Comparison of ENCODE assay signal across 9 cellular contexts in genomic region chr22:44192098-44192810, GRCh38. TPM values are rescaled to one million over a fixed set of nuclear protein-coding genes. Genes with fewer than 3 reads are reported as not detected.
DNase-seq lines count a peak whose midpoint lies in the region; ATAC-seq, FAIRE-seq and TF ChIP-seq lines count a peak whose summit lies in the region.
"Had no signal": no experiment of that assay in that cellular context is flagged by ENCODE, and none has a peak within 500 bp of the region (broad histone marks: within the 10 kb centered on the region; RNA-seq: fewer than 3 reads in every experiment).

No MANE protein-coding gene starts in this region.

- DNase-seq in CD14-positive monocyte (ENCODE audit: low spot score) (peak; percentile 91), KBM-7 (peak; percentile 87), WERI-Rb-1 (peak; percentile 44), kidney (peak; percentile 73), Ammon's horn (ENCODE audit: low spot score) (no peak), NCI-H1436 treated with DMSO at 0.1 percent for 48 hours (lab: John Stamatoyannopoulos, UW) (no peak)

- in situ Hi-C loops in KBM-7 (cut with MboI; ENCODE audit: low pct_unique_long_range_greater_than_20kb, low sequenced_read_pairs), result no loop called here

- TF ChIP-seq CTCF in CD14-positive monocyte (IDR thresholded peaks at IDR 0.05), result no peak
- TF ChIP-seq CTCF in WERI-Rb-1 (IDR thresholded peaks at IDR 0.05; ENCODE audit: low read depth, low read length), result no peak
- TF ChIP-seq CTCF in kidney (IDR thresholded peaks at IDR 0.05; ENCODE audit: borderline replicate concordance, extremely low read depth, insufficient read depth), result no peak

- H3K27me3 ChIP-seq in WERI-Rb-1 (ENCODE audit: insufficient read depth, low read depth, severe bottlenecking), result no peaks in the 10 kb centered on the region

- ATAC-seq in HG03442 (IDR thresholded peaks at IDR 0.05; ENCODE audit: unreplicated experiment) (no peak), HG03196 (IDR thresholded peaks at IDR 0.05; ENCODE audit: unreplicated experiment) (no peak)

- no peak for FAIRE-seq in kidney (lab: Jason Lieb, UNC)

- no peak overlapping the region for H3K9ac ChIP-seq in kidney (ENCODE audit: low read length in 2 of 2)

- H3K4me3 ChIP-seq in WERI-Rb-1 (ENCODE audit: low read depth, low read length), result no peak overlapping the region
- no peak overlapping the region for H3K4me3 ChIP-seq in kidney (ENCODE audit: low read length in 2 of 2)

- H3K36me3 Mint-ChIP-seq in CD14-positive monocyte, result peaks cover 50 to 91% of the 10 kb centered on the region in 2 donors

- no peaks in the 10 kb centered on the region for H3K36me3 ChIP-seq in WERI-Rb-1
- H3K36me3 ChIP-seq in kidney (ENCODE audit: control insufficient read depth in 1 of 2, insufficient read depth in 2 of 2, low read length in 2 of 2), result no peaks in the 10 kb centered on the region

- intact Hi-C loops in CD14-positive monocyte (cut with micrococcal nuclease), result no loop called here
- intact Hi-C loops in kidney (cut with DNase I), result no loop called here

- H3K4me1 Mint-ChIP-seq in CD14-positive monocyte, result peaks cover 35% of the 10 kb centered on the region

- H3K4me1 ChIP-seq in kidney (ENCODE audit: control insufficient read depth in 1 of 2, insufficient read depth in 1 of 2, low read depth in 1 of 2, low read length in 2 of 2), result no peaks in the 10 kb centered on the region

- H3K9me3 ChIP-seq in WERI-Rb-1 (ENCODE audit: severe bottlenecking), result peaks cover 2% of the 10 kb centered on the region
- H3K9me3 ChIP-seq in kidney (ENCODE audit: control insufficient read depth in 1 of 2, low read length in 2 of 2), result no peaks in the 10 kb centered on the region

- H3K27me3 Mint-ChIP-seq in CD14-positive monocyte (ENCODE audit: low read depth in 3 of 3), result peaks cover 0 to 2% (median 0%) of the 10 kb centered on the region in 3 donors
- H3K27me3 Mint-ChIP-seq: stimulated activated naive CD8-positive, alpha-beta T cell treated with anti-CD3 and anti-CD28 coated beads, Interleukin-15, Interleukin-2, amounts not matched to agents 100 ng/mL and 50 ng/mL, for 24 hours had no signal

- H3K4me3 Mint-ChIP-seq in CD14-positive monocyte, result peak overlapping the region in 1 of 2 donors; percentile 12
- H3K4me3 Mint-ChIP-seq: stimulated activated naive CD8-positive, alpha-beta T cell treated with anti-CD3 and anti-CD28 coated beads, Interleukin-15, Interleukin-2, amounts not matched to agents 100 ng/mL and 50 ng/mL, for 24 hours had no signal

- H3K27ac Mint-ChIP-seq in CD14-positive monocyte, result peak overlapping the region; percentile 41 to 89 (median 81)
- H3K27ac Mint-ChIP-seq: stimulated activated naive CD8-positive, alpha-beta T cell treated with anti-CD3 and anti-CD28 coated beads, Interleukin-15, Interleukin-2, amounts not matched to agents 100 ng/mL and 50 ng/mL, for 24 hours had no signal

- peaks cover 0 to 2% (median 0%) of the 10 kb centered on the region in 7 donors for H3K9me3 Mint-ChIP-seq in CD14-positive monocyte
- H3K9me3 Mint-ChIP-seq: stimulated activated naive CD8-positive, alpha-beta T cell treated with anti-CD3 and anti-CD28 coated beads, Interleukin-15, Interleukin-2, amounts not matched to agents 100 ng/mL and 50 ng/mL, for 24 hours had no signal

- H3K27ac ChIP-seq in WERI-Rb-1 (no peak overlapping the region), kidney (ENCODE audit: low read depth in 2 of 2, low read length in 2 of 2) (no peak overlapping the region)

RNA-seq across cellular contexts. Expression of gene PARVG, which starts 11.5 kb away (rescaled TPM):
- polyA plus RNA-seq in CD14-positive monocyte, result 100 to 1,000 TPM; 169 to 190 TPM
- total RNA-seq in kidney, result 20.9 TPM
- 2.5 TPM for polyA plus RNA-seq in kidney (ENCODE audit: insufficient read depth, low read depth, low replicate concordance)

Comparison
In these comparisons a context has a peak if more than half of its experiments do, and no peak if none do; other contexts are left out.
1. DNase-seq: peak in CD14-positive monocyte (single experiment), KBM-7 (single experiment), WERI-Rb-1 (single experiment) and kidney (single experiment); none in Ammon's horn (single experiment) and NCI-H1436 treated with DMSO at 0.1 percent for 48 hours (single experiment).
2. RNA of gene PARVG, which starts 11.5 kb away (polyA plus RNA-seq): 169 to 190 TPM in CD14-positive monocyte; 2.5 TPM in kidney (single experiment); every median in the first group is over 10 times any median in the second.